Comparison of ENCODE assay signal across 9 cellular contexts in genomic region chr11:72793081-72793451, GRCh38. TPM values are rescaled to one million over a fixed set of nuclear protein-coding genes. Genes with fewer than 3 reads are reported as not detected.
DNase-seq lines count a peak whose midpoint lies in the region; ATAC-seq, FAIRE-seq and TF ChIP-seq lines count a peak whose summit lies in the region.
"Had no signal": no experiment of that assay in that cellular context is flagged by ENCODE, and none has a peak within 500 bp of the region (broad histone marks: within the 10 kb centered on the region; RNA-seq: fewer than 3 reads in every experiment).

No MANE protein-coding gene starts in this region.

- H3K23ac ChIP-seq in mesenchymal stem cell (ENCODE audit: low read length in 2 of 2) = no peak overlapping the region

- 68 to 77% (median 71%) methylated on average over 2 of the region's 2 CpGs for WGBS in heart left ventricle, 4 donors
- WGBS in mesenchymal stem cell = 97% methylated on average over 2 of the region's 2 CpGs
- 58% methylated on average over 2 of the region's 2 CpGs for WGBS in urinary bladder

- peak overlapping the region; percentile 51 to 97 (median 92) for H3K27ac ChIP-seq in heart left ventricle
- H3K27ac ChIP-seq in angular gyrus (ENCODE audit: low read depth, low read length) = peak overlapping the region; percentile 99
- no peak overlapping the region for H3K27ac ChIP-seq in mesenchymal stem cell (ENCODE audit: low read length, poor library complexity, severe bottlenecking)
- no peak overlapping the region for H3K27ac ChIP-seq in urinary bladder (ENCODE audit: low read depth)

- peaks cover 0 to 41% (median 30%) of the 10 kb centered on the region in 12 donors for H3K4me1 ChIP-seq in heart left ventricle
- H3K4me1 ChIP-seq in mesenchymal stem cell (ENCODE audit: control insufficient read depth, insufficient read depth, low read depth, low read length) = peaks cover 22% of the 10 kb centered on the region
- H3K4me1 ChIP-seq in urinary bladder (ENCODE audit: insufficient read depth) = no peaks in the 10 kb centered on the region

- no peak overlapping the region for H3K14ac ChIP-seq in mesenchymal stem cell (ENCODE audit: low read length in 2 of 2)

- no peak for ATAC-seq in heart left ventricle
- no peak for ATAC-seq in left ventricle myocardium superior

- peak overlapping the region; percentile 76 for H2AK5ac ChIP-seq in mesenchymal stem cell (ENCODE audit: low read length, severe bottlenecking)

- no peak overlapping the region for H2BK5ac ChIP-seq in mesenchymal stem cell (ENCODE audit: low read depth, low read length, poor library complexity, severe bottlenecking)

- peak overlapping the region in 10 of 12 donors; percentile 59 to 80 (median 68) for H3K4me3 ChIP-seq in heart left ventricle
- peak overlapping the region in 1 of 2 experiments; percentile 87 for H3K4me3 ChIP-seq in mesenchymal stem cell (ENCODE audit: insufficient read depth in 1 of 2, low read depth in 1 of 2, low read length in 2 of 2)
- H3K4me3 ChIP-seq in urinary bladder (ENCODE audit: low read depth, low read length) = peak overlapping the region; percentile 42

- peak overlapping the region; percentile 86 for H3K9ac ChIP-seq in mesenchymal stem cell (ENCODE audit: low read length)

- H3K18ac ChIP-seq in mesenchymal stem cell (ENCODE audit: low read depth in 1 of 2, low read length in 2 of 2) = peak overlapping the region; percentile 46

- H3K9me3 ChIP-seq in heart left ventricle = no peaks in the 10 kb centered on the region
- H3K9me3 ChIP-seq in mesenchymal stem cell (ENCODE audit: control insufficient read depth, low read length) = no peaks in the 10 kb centered on the region
- H3K9me3 ChIP-seq: mucosa of descending colon had no signal

- no peak overlapping the region for H2BK15ac ChIP-seq in mesenchymal stem cell (ENCODE audit: low read depth, poor library complexity, severe bottlenecking)

- no peak overlapping the region for H2BK120ac ChIP-seq in mesenchymal stem cell (ENCODE audit: low read depth, low read length)

- no peak for FAIRE-seq in frontal cortex (lab: Jason Lieb, UNC)

- H2BK12ac ChIP-seq in mesenchymal stem cell (ENCODE audit: low read length in 2 of 2) = peak overlapping the region; percentile 29 to 49

- H4K91ac ChIP-seq in mesenchymal stem cell (ENCODE audit: low read length) = no peak overlapping the region

- intact Hi-C loops in heart left ventricle (cut with DNase I) (loop anchor here in 9 of 10 donors (1.0 to 10.0 kb wide), 6 partner anchors 64 to 198 kb away; no protein-coding TSS in a partner anchor), left ventricle myocardium superior (cut with micrococcal nuclease) (loop anchor here (5.0 kb wide), 1 partner anchor 66 kb away; no protein-coding TSS in a partner anchor)

- TF ChIP-seq CTCF in heart left ventricle (IDR thresholded peaks at IDR 0.05) = no peak

- H3K4ac ChIP-seq in mesenchymal stem cell (ENCODE audit: low read depth in 1 of 2, low read length in 2 of 2) = peak overlapping the region in 1 of 2 experiments; percentile 32

- no peak for TF ChIP-seq POLR2A in heart left ventricle (IDR thresholded peaks at IDR 0.05)

- peak overlapping the region; percentile 83 for H4K8ac ChIP-seq in mesenchymal stem cell (ENCODE audit: low read length)

- no peaks in the 10 kb centered on the region for H3K79me1 ChIP-seq in mesenchymal stem cell (replicated peaks; ENCODE audit: low read length, poor library complexity, severe bottlenecking)

- DNase-seq in heart left ventricle (peak in 1 of 5 donors; percentile 26), left ventricle myocardium superior (no peak), mesenchymal stem cell (no peak), frontal cortex (ENCODE audit: low spot score in 2 of 2) (no peak), DMS153 (lab: John Stamatoyannopoulos, UW) (no peak), NCI-H345 treated with DMSO at 0.1 percent for 48 hours (lab: John Stamatoyannopoulos, UW; ENCODE audit: unreplicated experiment) (no peak)

- H2AFZ ChIP-seq in mesenchymal stem cell (ENCODE audit: low read depth, low read length) = peak overlapping the region; percentile 29

- H3K27me3 ChIP-seq in heart left ventricle (no peaks in the 10 kb centered on the region), mesenchymal stem cell (ENCODE audit: control insufficient read depth in 1 of 2, insufficient read depth in 1 of 2, low read length in 2 of 2) (no peaks in the 10 kb centered on the region)

- no peaks in the 10 kb centered on the region for H3K36me3 ChIP-seq in heart left ventricle
- no peaks in the 10 kb centered on the region for H3K36me3 ChIP-seq in mesenchymal stem cell (ENCODE audit: control insufficient read depth in 1 of 2, insufficient read depth in 2 of 2, low read depth in 1 of 2, low read length in 2 of 2)
- H3K36me3 ChIP-seq in urinary bladder (ENCODE audit: insufficient read depth) = no peaks in the 10 kb centered on the region

- no peak overlapping the region for H3K4me2 ChIP-seq in mesenchymal stem cell (ENCODE audit: low read length, poor library complexity, severe bottlenecking)

RNA-seq across cellular contexts. Expression of gene STARD10, which starts 0.8 kb away (rescaled TPM):
- 10 to 100 TPM; 35.2 to 78.8 (median 55.2) TPM for total RNA-seq in heart left ventricle
- 100 to 1,000 TPM in 1 of 2 donors, 10 to 100 TPM in 1; 35.9 to 237 TPM for polyA plus RNA-seq in heart left ventricle
- total RNA-seq in left ventricle myocardium superior = 102 TPM
- 16.5 TPM for polyA plus RNA-seq in mesenchymal stem cell (2013, experiment 1 of 2)
- polyA plus RNA-seq in mesenchymal stem cell (2013, experiment 2 of 2) = 13.7 TPM
- total RNA-seq in urinary bladder = 16.3 TPM
- polyA plus RNA-seq in urinary bladder = 33.5 TPM
- total RNA-seq in frontal cortex = 37.9 TPM

RNA-seq across cellular contexts. Expression of gene ATG16L2, which starts 21.1 kb away (rescaled TPM):
- total RNA-seq in heart left ventricle (10 to 100 TPM in 7 of 9 donors, 1 to 10 TPM in 2; 6.0 to 28.9 (median 13.2) TPM), left ventricle myocardium superior (16.3 TPM), urinary bladder (17.2 TPM), frontal cortex (2.9 TPM)
- polyA plus RNA-seq in heart left ventricle (10 to 100 TPM in 1 of 2 donors, 1 to 10 TPM in 1; 8.3 to 24.2 TPM), urinary bladder (22.3 TPM)
- polyA plus RNA-seq in mesenchymal stem cell (2013, experiment 1 of 2) = 12.0 TPM
- 10.4 TPM for polyA plus RNA-seq in mesenchymal stem cell (2013, experiment 2 of 2)

RNA-seq across cellular contexts. Expression of gene ARAP1, which starts 40.9 kb away (rescaled TPM):
- 100 to 1,000 TPM in 2 of 9 donors, 10 to 100 TPM in 7; 35.4 to 116 (median 44.0) TPM for total RNA-seq in heart left ventricle
- polyA plus RNA-seq in heart left ventricle = 10 to 100 TPM; 37.7 to 42.0 TPM
- 58.9 TPM for total RNA-seq in left ventricle myocardium superior
- 26.6 TPM for polyA plus RNA-seq in mesenchymal stem cell (2013, experiment 1 of 2)
- 23.6 TPM for polyA plus RNA-seq in mesenchymal stem cell (2013, experiment 2 of 2)
- 88.6 TPM for total RNA-seq in urinary bladder
- polyA plus RNA-seq in urinary bladder = 66.5 TPM
- total RNA-seq in frontal cortex = 20.0 TPM

Comparison
In these comparisons a context has a peak if more than half of its experiments do, and no peak if none do; other contexts are left out.
1. H3K27ac ChIP-seq: peak in heart left ventricle (12 of 12) and angular gyrus (single experiment); none in mesenchymal stem cell (single experiment) and urinary bladder (single experiment).